Comparison of ENCODE assay signal across 9 cellular contexts in the genomic region with DNA sequence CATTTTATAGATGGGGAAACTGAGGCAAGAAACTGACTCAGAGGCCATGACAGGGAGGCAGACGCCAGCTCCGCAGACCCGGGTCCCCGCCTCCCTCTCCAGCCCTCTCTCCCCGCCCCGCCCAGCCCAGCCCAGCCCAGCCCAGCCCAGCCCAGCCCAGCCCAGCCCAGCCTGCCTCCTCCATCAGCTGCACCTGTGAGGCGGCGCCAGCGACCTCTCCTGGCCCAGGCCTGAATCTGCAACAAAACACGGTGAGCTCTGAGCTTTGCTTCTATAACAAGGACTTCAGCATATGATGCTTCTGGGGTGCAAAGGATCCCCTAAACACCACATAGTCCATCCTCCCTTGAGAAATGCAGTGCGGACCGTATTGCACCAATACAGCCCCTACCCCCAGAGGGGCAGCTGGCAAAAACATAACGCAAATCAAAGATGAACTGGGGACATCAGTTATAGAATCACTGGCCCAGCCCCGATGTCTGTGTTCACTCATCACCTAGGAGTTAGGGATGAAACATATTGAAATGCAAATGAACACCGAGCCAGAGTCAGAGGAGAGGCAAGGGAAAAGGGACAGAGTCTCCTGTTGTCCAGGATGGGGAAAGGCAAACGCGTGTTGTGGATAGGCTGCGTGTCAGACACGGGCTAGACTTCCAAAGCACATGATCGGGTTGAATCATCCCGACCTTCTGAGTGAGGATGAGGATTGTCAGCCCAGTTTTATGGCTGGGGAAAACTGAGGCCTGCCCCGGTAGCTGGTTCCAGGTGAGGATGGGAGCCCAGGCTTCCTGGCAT.
DNase-seq lines count a peak whose midpoint lies in the region; ATAC-seq and TF ChIP-seq lines count a peak whose summit lies in the region.
"Had no signal": no experiment of that assay in that cellular context is flagged by ENCODE, and none has a peak within 500 bp of the region (broad histone marks: within the 10 kb centered on the region; RNA-seq: fewer than 3 reads in every experiment).

No MANE protein-coding gene starts in this region.

- ATAC-seq in SK-N-SH treated with all-trans-retinoic acid at 6 μM for 48 hours (peak; percentile 26), aorta (ENCODE audit: low FRiP score) (no peak), HG02763 (IDR thresholded peaks at IDR 0.05; ENCODE audit: unreplicated experiment) (no peak), GM19395 (IDR thresholded peaks at IDR 0.05; ENCODE audit: unreplicated experiment) (no peak)

- no peak overlapping the region for H3K27ac ChIP-seq in iPS DF 6.9 (ENCODE audit: low read length)
- no peak overlapping the region for H3K27ac ChIP-seq in aorta (ENCODE audit: low read depth in 1 of 2, low read length in 2 of 2)
- H3K27ac ChIP-seq: SJSA1 had no signal

- intact Hi-C loops in aorta (cut with DNase I): no loop called here
- intact Hi-C loops in Calu3 (cut with micrococcal nuclease; ENCODE audit: unreplicated experiment): no loop called here

- H3K4me3 ChIP-seq in iPS DF 6.9 (ENCODE audit: low read length): no peak overlapping the region
- H3K4me3 ChIP-seq in aorta (ENCODE audit: low read length in 2 of 2): no peak overlapping the region
- H3K4me3 ChIP-seq: SJSA1 had no signal

- H3K36me3 ChIP-seq in iPS DF 6.9 (ENCODE audit: control insufficient read depth, insufficient read depth, low read length) (no peaks in the 10 kb centered on the region), aorta (ENCODE audit: control insufficient read depth in 1 of 2, insufficient read depth in 2 of 2, low read length in 1 of 2) (no peaks in the 10 kb centered on the region)
- H3K36me3 ChIP-seq: SJSA1 had no signal

- peaks cover 10% of the 10 kb centered on the region for H3K4me1 ChIP-seq in iPS DF 6.9 (ENCODE audit: control insufficient read depth, insufficient read depth, low read length)
- H3K4me1 ChIP-seq in aorta (ENCODE audit: control insufficient read depth in 1 of 2, insufficient read depth in 2 of 2, low read length in 2 of 2): no peaks in the 10 kb centered on the region

- WGBS in iPS DF 6.9 (ENCODE audit: insufficient coverage, insufficient read length): no CpG with 5 or more reads among the region's 22 CpGs
- WGBS in aorta, 2 donors: 70 to 74% methylated on average over 22 of the region's 22 CpGs

- CTCF ChIA-PET in Calu3 (lab: Charles Lee): interaction anchor here (0.6 kb wide), 2 partner anchors 15 to 472 kb away, joined by 3 to 4 read pairs; no protein-coding TSS in a partner anchor

- no peak for TF ChIP-seq CTCF in Calu3 (IDR thresholded peaks at IDR 0.05; ENCODE audit: unreplicated experiment)

- H3K4me1 Mint-ChIP-seq in Calu3 (ENCODE audit: low read depth, unreplicated experiment): peaks cover 11% of the 10 kb centered on the region

- H3K27me3 Mint-ChIP-seq in Calu3 (ENCODE audit: unreplicated experiment): peaks cover 18% of the 10 kb centered on the region

- H3K9me3 ChIP-seq in iPS DF 6.9 (ENCODE audit: control insufficient read depth, insufficient read depth, low read length) (no peaks in the 10 kb centered on the region), aorta (ENCODE audit: control insufficient read depth, low read length) (no peaks in the 10 kb centered on the region)
- H3K9me3 ChIP-seq: SJSA1 had no signal

- no peaks in the 10 kb centered on the region for H3K9me3 Mint-ChIP-seq in Calu3 (ENCODE audit: low read depth, unreplicated experiment)

- H3K27me3 ChIP-seq in iPS DF 6.9 (ENCODE audit: control insufficient read depth, insufficient read depth, low read length): no peaks in the 10 kb centered on the region
- no peaks in the 10 kb centered on the region for H3K27me3 ChIP-seq in aorta (ENCODE audit: control insufficient read depth in 1 of 2, insufficient read depth in 2 of 2, low read length in 1 of 2)
- H3K27me3 ChIP-seq: SJSA1 had no signal

- BruUV-seq in Calu3 (replicated peaks; lab: Mats Ljungman, UMichigan): no TSS peak

- no peak overlapping the region for H3K4me3 Mint-ChIP-seq in Calu3 (ENCODE audit: low read depth, unreplicated experiment)

- peak; percentile 11 for DNase-seq in stimulated activated CD4-positive, alpha-beta T cell treated with anti-CD3 and anti-CD28 coated beads, Interleukin-1b, Interleukin-23, amount 100 ng/mL, for 48 hours
- no peak for DNase-seq in stimulated activated CD4-positive, alpha-beta T cell treated with anti-CD3 and anti-CD28 coated beads, Interleukin-4, amount 100 ng/mL, for 1 hour
- DNase-seq in iPS DF 6.9 (ENCODE audit: low read depth, low spot score) (peak; percentile 57), aorta (peak; percentile 42 to 72), Calu3 (no peak)

- no peak overlapping the region for H3K27ac Mint-ChIP-seq in Calu3 (ENCODE audit: unreplicated experiment)

- H3K36me3 Mint-ChIP-seq in Calu3 (ENCODE audit: insufficient read depth, unreplicated experiment): no peaks in the 10 kb centered on the region

TF ChIP-seq in SK-N-SH treated with all-trans-retinoic acid at 6 μM for 48 hours, 23 proteins besides CTCF, POLR2A, EP300 and RAD21:
- TF ChIP-seq, protein P1, sequence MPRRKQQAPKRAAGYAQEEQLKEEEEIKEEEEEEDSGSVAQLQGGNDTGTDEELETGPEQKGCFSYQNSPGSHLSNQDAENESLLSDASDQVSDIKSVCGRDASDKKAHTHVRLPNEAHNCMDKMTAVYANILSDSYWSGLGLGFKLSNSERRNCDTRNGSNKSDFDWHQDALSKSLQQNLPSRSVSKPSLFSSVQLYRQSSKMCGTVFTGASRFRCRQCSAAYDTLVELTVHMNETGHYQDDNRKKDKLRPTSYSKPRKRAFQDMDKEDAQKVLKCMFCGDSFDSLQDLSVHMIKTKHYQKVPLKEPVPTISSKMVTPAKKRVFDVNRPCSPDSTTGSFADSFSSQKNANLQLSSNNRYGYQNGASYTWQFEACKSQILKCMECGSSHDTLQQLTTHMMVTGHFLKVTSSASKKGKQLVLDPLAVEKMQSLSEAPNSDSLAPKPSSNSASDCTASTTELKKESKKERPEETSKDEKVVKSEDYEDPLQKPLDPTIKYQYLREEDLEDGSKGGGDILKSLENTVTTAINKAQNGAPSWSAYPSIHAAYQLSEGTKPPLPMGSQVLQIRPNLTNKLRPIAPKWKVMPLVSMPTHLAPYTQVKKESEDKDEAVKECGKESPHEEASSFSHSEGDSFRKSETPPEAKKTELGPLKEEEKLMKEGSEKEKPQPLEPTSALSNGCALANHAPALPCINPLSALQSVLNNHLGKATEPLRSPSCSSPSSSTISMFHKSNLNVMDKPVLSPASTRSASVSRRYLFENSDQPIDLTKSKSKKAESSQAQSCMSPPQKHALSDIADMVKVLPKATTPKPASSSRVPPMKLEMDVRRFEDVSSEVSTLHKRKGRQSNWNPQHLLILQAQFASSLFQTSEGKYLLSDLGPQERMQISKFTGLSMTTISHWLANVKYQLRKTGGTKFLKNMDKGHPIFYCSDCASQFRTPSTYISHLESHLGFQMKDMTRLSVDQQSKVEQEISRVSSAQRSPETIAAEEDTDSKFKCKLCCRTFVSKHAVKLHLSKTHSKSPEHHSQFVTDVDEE (CRISPR knock-in tag; IDR thresholded peaks at IDR 0.05): no peak
- TF ChIP-seq RARB (CRISPR knock-in tag; IDR thresholded peaks at IDR 0.05): no peak
- TF ChIP-seq ZFP30 (CRISPR knock-in tag; IDR thresholded peaks at IDR 0.05): no peak
- TF ChIP-seq, protein P2, sequence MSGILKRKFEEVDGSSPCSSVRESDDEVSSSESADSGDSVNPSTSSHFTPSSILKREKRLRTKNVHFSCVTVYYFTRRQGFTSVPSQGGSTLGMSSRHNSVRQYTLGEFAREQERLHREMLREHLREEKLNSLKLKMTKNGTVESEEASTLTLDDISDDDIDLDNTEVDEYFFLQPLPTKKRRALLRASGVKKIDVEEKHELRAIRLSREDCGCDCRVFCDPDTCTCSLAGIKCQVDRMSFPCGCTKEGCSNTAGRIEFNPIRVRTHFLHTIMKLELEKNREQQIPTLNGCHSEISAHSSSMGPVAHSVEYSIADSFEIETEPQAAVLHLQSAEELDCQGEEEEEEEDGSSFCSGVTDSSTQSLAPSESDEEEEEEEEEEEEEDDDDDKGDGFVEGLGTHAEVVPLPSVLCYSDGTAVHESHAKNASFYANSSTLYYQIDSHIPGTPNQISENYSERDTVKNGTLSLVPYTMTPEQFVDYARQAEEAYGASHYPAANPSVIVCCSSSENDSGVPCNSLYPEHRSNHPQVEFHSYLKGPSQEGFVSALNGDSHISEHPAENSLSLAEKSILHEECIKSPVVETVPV (CRISPR knock-in tag; IDR thresholded peaks at IDR 0.05): no peak
- TF ChIP-seq, protein P3, sequence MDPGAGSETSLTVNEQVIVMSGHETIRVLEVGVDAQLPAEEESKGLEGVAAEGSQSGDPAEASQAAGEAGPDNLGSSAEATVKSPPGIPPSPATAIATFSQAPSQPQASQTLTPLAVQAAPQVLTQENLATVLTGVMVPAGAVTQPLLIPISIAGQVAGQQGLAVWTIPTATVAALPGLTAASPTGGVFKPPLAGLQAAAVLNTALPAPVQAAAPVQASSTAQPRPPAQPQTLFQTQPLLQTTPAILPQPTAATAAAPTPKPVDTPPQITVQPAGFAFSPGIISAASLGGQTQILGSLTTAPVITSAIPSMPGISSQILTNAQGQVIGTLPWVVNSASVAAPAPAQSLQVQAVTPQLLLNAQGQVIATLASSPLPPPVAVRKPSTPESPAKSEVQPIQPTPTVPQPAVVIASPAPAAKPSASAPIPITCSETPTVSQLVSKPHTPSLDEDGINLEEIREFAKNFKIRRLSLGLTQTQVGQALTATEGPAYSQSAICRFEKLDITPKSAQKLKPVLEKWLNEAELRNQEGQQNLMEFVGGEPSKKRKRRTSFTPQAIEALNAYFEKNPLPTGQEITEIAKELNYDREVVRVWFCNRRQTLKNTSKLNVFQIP (CRISPR knock-in tag; IDR thresholded peaks at IDR 0.05; ENCODE audit: borderline replicate concordance, low read depth): no peak
- TF ChIP-seq BACH2 (CRISPR knock-in tag; IDR thresholded peaks at IDR 0.05; ENCODE audit: borderline replicate concordance): no peak

Comparison
In these comparisons a context has a peak if more than half of its experiments do, and no peak if none do; other contexts are left out.
1. DNase-seq: peak in stimulated activated CD4-positive, alpha-beta T cell treated with anti-CD3 and anti-CD28 coated beads, Interleukin-1b, Interleukin-23, amount 100 ng/mL, for 48 hours (single experiment), iPS DF 6.9 (single experiment) and aorta (2 of 2); none in stimulated activated CD4-positive, alpha-beta T cell treated with anti-CD3 and anti-CD28 coated beads, Interleukin-4, amount 100 ng/mL, for 1 hour (single experiment) and Calu3 (single experiment).